Comparison of ENCODE assay signal across 2 cellular contexts in the genomic region with DNA sequence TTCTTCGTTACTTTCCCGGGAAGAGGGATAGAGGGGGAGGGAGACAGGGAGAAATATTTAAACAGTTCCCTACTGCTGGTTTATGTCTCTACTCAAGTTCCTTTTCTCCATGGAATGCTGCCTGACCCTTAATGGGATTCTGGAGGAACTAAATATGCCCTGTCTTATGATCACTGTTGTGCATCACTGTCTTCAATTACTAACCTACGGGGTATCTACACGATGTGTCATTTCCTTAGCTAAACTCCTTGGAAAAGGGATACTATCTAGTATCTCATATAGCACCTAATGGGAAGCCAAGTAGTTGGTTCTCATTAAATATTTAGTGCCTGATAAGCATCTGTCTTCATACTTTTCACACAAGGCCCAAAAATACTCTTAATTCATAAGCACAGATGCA.
TF ChIP-seq lines count a peak whose summit lies in the region.

No MANE protein-coding gene starts in this region.

TF ChIP-seq in liver, 16 proteins besides CTCF, POLR2A, EP300 and RAD21 (continued from another document):
- no peak for TF ChIP-seq SP1 (IDR thresholded peaks at IDR 0.05)
- TF ChIP-seq HNF4G (IDR thresholded peaks at IDR 0.05), result no peak
- TF ChIP-seq HNF4A (conservative IDR thresholded peaks at IDR 0.05), result no peak
- TF ChIP-seq FOXA1 (IDR thresholded peaks at IDR 0.05), result no peak
- TF ChIP-seq TAF1 (conservative IDR thresholded peaks at IDR 0.05), result no peak
- TF ChIP-seq NR2F2 (IDR thresholded peaks at IDR 0.05), result peak; percentile 26

TF ChIP-seq in GM23338, 12 proteins besides CTCF, POLR2A, EP300 and RAD21:
- no peak for TF ChIP-seq ZNF114 (CRISPR knock-in tag; IDR thresholded peaks at IDR 0.05)
- TF ChIP-seq STAT1 (IDR thresholded peaks at IDR 0.05; ENCODE audit: unreplicated experiment), result no peak
- TF ChIP-seq NANOG (IDR thresholded peaks at IDR 0.05; ENCODE audit: borderline replicate concordance), result no peak
- TF ChIP-seq CREB1 (CRISPR knock-in tag; IDR thresholded peaks at IDR 0.05; ENCODE audit: low read depth), result no peak
- TF ChIP-seq POLR2AphosphoS5 (IDR thresholded peaks at IDR 0.05; ENCODE audit: low read depth), result no peak
- no peak for TF ChIP-seq ZNF331 (CRISPR knock-in tag; IDR thresholded peaks at IDR 0.05; ENCODE audit: low read depth)
- TF ChIP-seq JUNB (IDR thresholded peaks at IDR 0.05; ENCODE audit: unreplicated experiment), result no peak
- TF ChIP-seq EZH2 (IDR thresholded peaks at IDR 0.05; ENCODE audit: low read depth, unreplicated experiment), result no peak
- TF ChIP-seq, protein P1, sequence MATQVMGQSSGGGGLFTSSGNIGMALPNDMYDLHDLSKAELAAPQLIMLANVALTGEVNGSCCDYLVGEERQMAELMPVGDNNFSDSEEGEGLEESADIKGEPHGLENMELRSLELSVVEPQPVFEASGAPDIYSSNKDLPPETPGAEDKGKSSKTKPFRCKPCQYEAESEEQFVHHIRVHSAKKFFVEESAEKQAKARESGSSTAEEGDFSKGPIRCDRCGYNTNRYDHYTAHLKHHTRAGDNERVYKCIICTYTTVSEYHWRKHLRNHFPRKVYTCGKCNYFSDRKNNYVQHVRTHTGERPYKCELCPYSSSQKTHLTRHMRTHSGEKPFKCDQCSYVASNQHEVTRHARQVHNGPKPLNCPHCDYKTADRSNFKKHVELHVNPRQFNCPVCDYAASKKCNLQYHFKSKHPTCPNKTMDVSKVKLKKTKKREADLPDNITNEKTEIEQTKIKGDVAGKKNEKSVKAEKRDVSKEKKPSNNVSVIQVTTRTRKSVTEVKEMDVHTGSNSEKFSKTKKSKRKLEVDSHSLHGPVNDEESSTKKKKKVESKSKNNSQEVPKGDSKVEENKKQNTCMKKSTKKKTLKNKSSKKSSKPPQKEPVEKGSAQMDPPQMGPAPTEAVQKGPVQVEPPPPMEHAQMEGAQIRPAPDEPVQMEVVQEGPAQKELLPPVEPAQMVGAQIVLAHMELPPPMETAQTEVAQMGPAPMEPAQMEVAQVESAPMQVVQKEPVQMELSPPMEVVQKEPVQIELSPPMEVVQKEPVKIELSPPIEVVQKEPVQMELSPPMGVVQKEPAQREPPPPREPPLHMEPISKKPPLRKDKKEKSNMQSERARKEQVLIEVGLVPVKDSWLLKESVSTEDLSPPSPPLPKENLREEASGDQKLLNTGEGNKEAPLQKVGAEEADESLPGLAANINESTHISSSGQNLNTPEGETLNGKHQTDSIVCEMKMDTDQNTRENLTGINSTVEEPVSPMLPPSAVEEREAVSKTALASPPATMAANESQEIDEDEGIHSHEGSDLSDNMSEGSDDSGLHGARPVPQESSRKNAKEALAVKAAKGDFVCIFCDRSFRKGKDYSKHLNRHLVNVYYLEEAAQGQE (IDR thresholded peaks at IDR 0.05; ENCODE audit: unreplicated experiment), result no peak
- TF ChIP-seq, protein P2, sequence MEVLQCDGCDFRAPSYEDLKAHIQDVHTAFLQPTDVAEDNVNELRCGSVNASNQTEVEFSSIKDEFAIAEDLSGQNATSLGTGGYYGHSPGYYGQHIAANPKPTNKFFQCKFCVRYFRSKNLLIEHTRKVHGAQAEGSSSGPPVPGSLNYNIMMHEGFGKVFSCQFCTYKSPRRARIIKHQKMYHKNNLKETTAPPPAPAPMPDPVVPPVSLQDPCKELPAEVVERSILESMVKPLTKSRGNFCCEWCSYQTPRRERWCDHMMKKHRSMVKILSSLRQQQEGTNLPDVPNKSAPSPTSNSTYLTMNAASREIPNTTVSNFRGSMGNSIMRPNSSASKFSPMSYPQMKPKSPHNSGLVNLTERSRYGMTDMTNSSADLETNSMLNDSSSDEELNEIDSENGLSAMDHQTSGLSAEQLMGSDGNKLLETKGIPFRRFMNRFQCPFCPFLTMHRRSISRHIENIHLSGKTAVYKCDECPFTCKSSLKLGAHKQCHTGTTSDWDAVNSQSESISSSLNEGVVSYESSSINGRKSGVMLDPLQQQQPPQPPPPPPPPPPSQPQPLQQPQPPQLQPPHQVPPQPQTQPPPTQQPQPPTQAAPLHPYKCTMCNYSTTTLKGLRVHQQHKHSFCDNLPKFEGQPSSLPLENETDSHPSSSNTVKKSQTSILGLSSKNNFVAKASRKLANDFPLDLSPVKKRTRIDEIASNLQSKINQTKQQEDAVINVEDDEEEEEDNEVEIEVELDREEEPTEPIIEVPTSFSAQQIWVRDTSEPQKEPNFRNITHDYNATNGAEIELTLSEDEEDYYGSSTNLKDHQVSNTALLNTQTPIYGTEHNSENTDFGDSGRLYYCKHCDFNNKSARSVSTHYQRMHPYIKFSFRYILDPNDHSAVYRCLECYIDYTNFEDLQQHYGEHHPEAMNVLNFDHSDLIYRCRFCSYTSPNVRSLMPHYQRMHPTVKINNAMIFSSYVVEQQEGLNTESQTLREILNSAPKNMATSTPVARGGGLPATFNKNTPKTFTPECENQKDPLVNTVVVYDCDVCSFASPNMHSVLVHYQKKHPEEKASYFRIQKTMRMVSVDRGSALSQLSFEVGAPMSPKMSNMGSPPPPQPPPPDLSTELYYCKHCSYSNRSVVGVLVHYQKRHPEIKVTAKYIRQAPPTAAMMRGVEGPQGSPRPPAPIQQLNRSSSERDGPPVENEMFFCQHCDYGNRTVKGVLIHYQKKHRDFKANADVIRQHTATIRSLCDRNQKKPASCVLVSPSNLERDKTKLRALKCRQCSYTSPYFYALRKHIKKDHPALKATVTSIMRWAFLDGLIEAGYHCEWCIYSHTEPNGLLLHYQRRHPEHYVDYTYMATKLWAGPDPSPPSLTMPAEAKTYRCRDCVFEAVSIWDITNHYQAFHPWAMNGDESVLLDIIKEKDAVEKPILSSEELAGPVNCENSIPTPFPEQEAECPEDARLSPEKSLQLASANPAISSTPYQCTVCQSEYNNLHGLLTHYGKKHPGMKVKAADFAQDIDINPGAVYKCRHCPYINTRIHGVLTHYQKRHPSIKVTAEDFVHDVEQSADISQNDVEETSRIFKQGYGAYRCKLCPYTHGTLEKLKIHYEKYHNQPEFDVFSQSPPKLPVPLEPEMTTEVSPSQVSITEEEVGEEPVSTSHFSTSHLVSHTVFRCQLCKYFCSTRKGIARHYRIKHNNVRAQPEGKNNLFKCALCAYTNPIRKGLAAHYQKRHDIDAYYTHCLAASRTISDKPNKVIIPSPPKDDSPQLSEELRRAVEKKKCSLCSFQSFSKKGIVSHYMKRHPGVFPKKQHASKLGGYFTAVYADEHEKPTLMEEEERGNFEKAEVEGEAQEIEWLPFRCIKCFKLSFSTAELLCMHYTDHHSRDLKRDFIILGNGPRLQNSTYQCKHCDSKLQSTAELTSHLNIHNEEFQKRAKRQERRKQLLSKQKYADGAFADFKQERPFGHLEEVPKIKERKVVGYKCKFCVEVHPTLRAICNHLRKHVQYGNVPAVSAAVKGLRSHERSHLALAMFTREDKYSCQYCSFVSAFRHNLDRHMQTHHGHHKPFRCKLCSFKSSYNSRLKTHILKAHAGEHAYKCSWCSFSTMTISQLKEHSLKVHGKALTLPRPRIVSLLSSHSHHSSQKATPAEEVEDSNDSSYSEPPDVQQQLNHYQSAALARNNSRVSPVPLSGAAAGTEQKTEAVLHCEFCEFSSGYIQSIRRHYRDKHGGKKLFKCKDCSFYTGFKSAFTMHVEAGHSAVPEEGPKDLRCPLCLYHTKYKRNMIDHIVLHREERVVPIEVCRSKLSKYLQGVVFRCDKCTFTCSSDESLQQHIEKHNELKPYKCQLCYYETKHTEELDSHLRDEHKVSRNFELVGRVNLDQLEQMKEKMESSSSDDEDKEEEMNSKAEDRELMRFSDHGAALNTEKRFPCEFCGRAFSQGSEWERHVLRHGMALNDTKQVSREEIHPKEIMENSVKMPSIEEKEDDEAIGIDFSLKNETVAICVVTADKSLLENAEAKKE (CRISPR knock-in tag; IDR thresholded peaks at IDR 0.05), result no peak
- TF ChIP-seq EZH2phosphoT487 (IDR thresholded peaks at IDR 0.05; ENCODE audit: unreplicated experiment), result no peak
- TF ChIP-seq, protein P3, sequence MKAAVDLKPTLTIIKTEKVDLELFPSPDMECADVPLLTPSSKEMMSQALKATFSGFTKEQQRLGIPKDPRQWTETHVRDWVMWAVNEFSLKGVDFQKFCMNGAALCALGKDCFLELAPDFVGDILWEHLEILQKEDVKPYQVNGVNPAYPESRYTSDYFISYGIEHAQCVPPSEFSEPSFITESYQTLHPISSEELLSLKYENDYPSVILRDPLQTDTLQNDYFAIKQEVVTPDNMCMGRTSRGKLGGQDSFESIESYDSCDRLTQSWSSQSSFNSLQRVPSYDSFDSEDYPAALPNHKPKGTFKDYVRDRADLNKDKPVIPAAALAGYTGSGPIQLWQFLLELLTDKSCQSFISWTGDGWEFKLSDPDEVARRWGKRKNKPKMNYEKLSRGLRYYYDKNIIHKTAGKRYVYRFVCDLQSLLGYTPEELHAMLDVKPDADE (IDR thresholded peaks at IDR 0.05), result no peak
